Comparison of ENCODE assay signal across 17 cellular contexts in genomic region chr10:35910234-35910633, GRCh38.
DNase-seq lines count a peak whose midpoint lies in the region; FAIRE-seq and TF ChIP-seq lines count a peak whose summit lies in the region.
"Had no signal": no experiment of that assay in that cellular context is flagged by ENCODE, and none has a peak within 500 bp of the region (broad histone marks: within the 10 kb centered on the region; RNA-seq: fewer than 3 reads in every experiment).

No MANE protein-coding gene starts in this region.

- DNase-seq in AG20443 (ENCODE audit: low spot score) (peak; percentile 64), M059J (ENCODE audit: low read depth) (peak; percentile 70), choroid plexus epithelial cell (ENCODE audit: low read depth) (peak; percentile 76), lung microvascular endothelial cell (ENCODE audit: low read depth in 2 of 2) (peak; percentile 70 to 94), urothelium cell line (ENCODE audit: low spot score) (no peak), NCI-H1105 treated with DMSO at 0.1 percent for 48 hours (lab: John Stamatoyannopoulos, UW) (no peak), GOT3 (lab: John Stamatoyannopoulos, UW) (no peak), COLO829 (ENCODE audit: low spot score) (no peak)
- DNase-seq: activated CD4-positive, alpha-beta T cell treated with anti-CD3 and anti-CD28 coated beads, Interleukin-2, amount 10 ng/mL, durations not matched to agents 24 days and 14 days; activated T-cell treated with anti-CD3 and anti-CD28 coated beads, Interleukin-2, amount 50 U/mL, for 48 hours; aorta; glutamatergic neuron; kidney; NCI-H2029 had no signal

- FAIRE-seq in urothelium cell line (lab: Jason Lieb, UNC): no peak
- FAIRE-seq: H1, kidney had no signal

- H3K4me3 ChIP-seq in choroid plexus epithelial cell (ENCODE audit: low read depth, low read length): no peak overlapping the region
- H3K4me3 ChIP-seq: BLaER1 treated with 17β-estradiol and CSF1 and Interleukin-3, amounts not matched to agents 10 nM and 100 nM; thoracic aorta had no signal

- no peak for TF ChIP-seq CTCF in choroid plexus epithelial cell (conservative IDR thresholded peaks at IDR 0.05; ENCODE audit: low read depth, low read length)

Comparison
In these comparisons a context has a peak if more than half of its experiments do, and no peak if none do; other contexts are left out.
1. DNase-seq: peak in AG20443 (single experiment), M059J (single experiment), choroid plexus epithelial cell (single experiment) and lung microvascular endothelial cell (2 of 2); none in urothelium cell line (single experiment), NCI-H1105 treated with DMSO at 0.1 percent for 48 hours (single experiment), GOT3 (single experiment) and COLO829 (single experiment).